ENCODE assay signal across 24 cellular contexts in the genomic region with DNA sequence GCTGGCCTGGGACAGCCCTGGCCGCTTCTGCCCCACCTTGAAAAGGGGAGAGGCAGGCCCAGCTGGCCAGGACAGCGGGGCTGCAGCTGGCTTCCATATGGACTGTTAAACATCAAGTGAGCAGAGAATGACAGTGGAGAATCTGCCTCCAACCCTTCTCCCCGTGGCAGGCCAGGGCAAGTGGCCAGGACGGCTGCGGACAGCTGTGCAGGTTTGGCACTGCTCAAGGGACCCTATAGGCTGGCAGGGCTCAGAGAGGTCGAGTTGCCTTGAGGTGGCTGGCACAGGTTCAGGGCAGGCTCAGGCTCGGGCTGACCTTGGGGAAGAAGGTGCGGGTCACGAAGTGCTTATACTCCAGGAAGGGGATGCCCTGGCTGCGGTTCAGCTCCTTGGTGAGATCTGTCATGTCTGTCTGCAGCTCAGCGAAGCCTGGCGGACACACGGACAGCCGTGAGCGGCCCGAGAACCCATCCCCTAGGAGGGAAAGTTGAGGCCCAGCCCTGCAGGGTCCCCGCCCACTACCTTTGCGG. TPM values are rescaled to one million over a fixed set of nuclear protein-coding genes. Genes with fewer than 3 reads are reported as not detected.
DNase-seq lines count a peak whose midpoint lies in the region; ATAC-seq and TF ChIP-seq lines count a peak whose summit lies in the region.
"Had no signal": no experiment of that assay in that cellular context is flagged by ENCODE, and none has a peak within 500 bp of the region (broad histone marks: within the 10 kb centered on the region; RNA-seq: fewer than 3 reads in every experiment).

No MANE protein-coding gene starts in this region.

- H3K9me3 Mint-ChIP-seq in natural killer cell treated with Interleukin-12 subunit alpha and Interleukin-12 subunit beta and Interleukin-15 and Interleukin-18, amount 100 ng/mL, for 72 hours, result no peaks in the 10 kb centered on the region
- H3K9me3 Mint-ChIP-seq: CD14-positive monocyte, WTC11 had no signal

- H3K4me1 ChIP-seq in HAP-1 (no peaks in the 10 kb centered on the region), breast epithelium (no peaks in the 10 kb centered on the region)
- H3K4me1 ChIP-seq: A549 had no signal

- peaks cover 7% of the 10 kb centered on the region for H3K36me3 ChIP-seq in HAP-1 (replicated peaks)
- no peaks in the 10 kb centered on the region for H3K36me3 ChIP-seq in breast epithelium
- H3K36me3 ChIP-seq: gastrocnemius medialis had no signal

- H3K4me3 Mint-ChIP-seq in natural killer cell treated with Interleukin-12 subunit alpha and Interleukin-12 subunit beta and Interleukin-15 and Interleukin-18, amount 100 ng/mL, for 72 hours, result peak overlapping the region; percentile 22
- H3K4me3 Mint-ChIP-seq: CD14-positive monocyte, WTC11 had no signal

- H3K4me1 Mint-ChIP-seq in natural killer cell treated with Interleukin-12 subunit alpha and Interleukin-12 subunit beta and Interleukin-15 and Interleukin-18, amount 100 ng/mL, for 72 hours (ENCODE audit: low read depth in 2 of 2), result peaks cover 32 to 41% of the 10 kb centered on the region in 2 donors
- H3K4me1 Mint-ChIP-seq: CD14-positive monocyte, WTC11 had no signal

- peak; percentile 47 for DNase-seq in AG10803 (ENCODE audit: low read depth)
- DNase-seq in NCI-H524 treated with DMSO at 0.1 percent for 48 hours (lab: John Stamatoyannopoulos, UW), result peak; percentile 43
- DNase-seq in fibroblast of gingiva (ENCODE audit: low read depth), result peak; percentile 35
- no peak for DNase-seq in natural killer cell treated with Interleukin-12 subunit alpha and Interleukin-12 subunit beta and Interleukin-15 and Interleukin-18, amount 100 ng/mL, for 72 hours (ENCODE audit: low spot score)
- DNase-seq in HAP-1 (ENCODE audit: low spot score in 2 of 2), result no peak
- no peak for DNase-seq in breast epithelium (ENCODE audit: low spot score in 2 of 2)
- no peak for DNase-seq in DMS79 (lab: John Stamatoyannopoulos, UW)
- DNase-seq: activated CD8-positive, alpha-beta memory T cell treated with anti-CD3 and anti-CD28 coated beads for 24 hours; gastrocnemius medialis; NCI-H1105; NCI-H2171; NCI-H82; RPMI8226; stimulated activated CD4-positive, alpha-beta T cell treated with anti-CD3 and anti-CD28 coated beads, Interleukin-4, amount 100 ng/mL, for 1 hour; stimulated activated CD8-positive, alpha-beta memory T cell treated with anti-CD3 and anti-CD28 coated beads, Interleukin-4, amount 100 ng/mL, for 48 hours; thyroid gland had no signal

- ATAC-seq in natural killer cell treated with Interleukin-12 subunit alpha and Interleukin-12 subunit beta and Interleukin-15 and Interleukin-18, amount 100 ng/mL, for 72 hours, result no peak
- no peak for ATAC-seq in HG03520 (IDR thresholded peaks at IDR 0.05; ENCODE audit: unreplicated experiment)
- ATAC-seq: A549, WTC11 had no signal

- H3K36me3 Mint-ChIP-seq in natural killer cell treated with Interleukin-12 subunit alpha and Interleukin-12 subunit beta and Interleukin-15 and Interleukin-18, amount 100 ng/mL, for 72 hours, result no peaks in the 10 kb centered on the region

- intact Hi-C loops in breast epithelium (cut with DNase I; ENCODE audit: low total_unique reads), result no loop called here

- no peaks in the 10 kb centered on the region for H3K27me3 ChIP-seq in HAP-1 (ENCODE audit: low read depth)
- no peaks in the 10 kb centered on the region for H3K27me3 ChIP-seq in breast epithelium
- H3K27me3 ChIP-seq: gastrocnemius medialis, thyroid gland had no signal

- H3K27ac ChIP-seq in breast epithelium, result peak overlapping the region in 1 of 2 donors; percentile 14
- H3K27ac ChIP-seq: A549, HL-60, thyroid gland had no signal

- H3K9me3 ChIP-seq in HAP-1 (no peaks in the 10 kb centered on the region), breast epithelium (no peaks in the 10 kb centered on the region)
- H3K9me3 ChIP-seq: A549, gastrocnemius medialis, thyroid gland had no signal

- in situ Hi-C loops in HAP-1 (cut with MboI; ENCODE audit: low sequenced_read_pairs), result no loop called here

- H3K4me3 ChIP-seq in AG10803 (ENCODE audit: low read length) (no peak overlapping the region), HAP-1 (no peak overlapping the region), breast epithelium (no peak overlapping the region)
- H3K4me3 ChIP-seq: A549, gastrocnemius medialis, thyroid gland had no signal

- TF ChIP-seq POLR2A in breast epithelium (IDR thresholded peaks at IDR 0.05), result no peak

- H3K27ac Mint-ChIP-seq in natural killer cell treated with Interleukin-12 subunit alpha and Interleukin-12 subunit beta and Interleukin-15 and Interleukin-18, amount 100 ng/mL, for 72 hours, result no peak overlapping the region
- H3K27ac Mint-ChIP-seq: WTC11 had no signal

- no peaks in the 10 kb centered on the region for H3K27me3 Mint-ChIP-seq in natural killer cell treated with Interleukin-12 subunit alpha and Interleukin-12 subunit beta and Interleukin-15 and Interleukin-18, amount 100 ng/mL, for 72 hours

- TF ChIP-seq CTCF in AG10803 (conservative IDR thresholded peaks at IDR 0.05; ENCODE audit: low read length) (no peak), breast epithelium (IDR thresholded peaks at IDR 0.05) (no peak)

RNA-seq across cellular contexts. Expression of gene H1-8, which starts 24.3 kb away (rescaled TPM):
- not detected for total RNA-seq in natural killer cell treated with Interleukin-12 subunit alpha and Interleukin-12 subunit beta and Interleukin-15 and Interleukin-18, amount 100 ng/mL, for 72 hours
- total RNA-seq in breast epithelium, result not detected
- total RNA-seq: cerebellum; gastrocnemius medialis; lung microvascular endothelial cell; T-helper 1 cell treated with Interleukin-12 subunit alpha and Interleukin-12 subunit beta and Interleukin-4 antibody, amounts not matched to agents 30 ng/mL and 1 ng/mL, for 36 hours; thyroid gland; WTC11 had no signal

RNA-seq across cellular contexts. Expression of gene RHO, which starts 38.8 kb away (rescaled TPM):
- total RNA-seq in natural killer cell treated with Interleukin-12 subunit alpha and Interleukin-12 subunit beta and Interleukin-15 and Interleukin-18, amount 100 ng/mL, for 72 hours, result not detected
- under 1 TPM in 1 of 3 donors, not detected in 2; 0.15 TPM for total RNA-seq in breast epithelium
- total RNA-seq: cerebellum; gastrocnemius medialis; lung microvascular endothelial cell; T-helper 1 cell treated with Interleukin-12 subunit alpha and Interleukin-12 subunit beta and Interleukin-4 antibody, amounts not matched to agents 30 ng/mL and 1 ng/mL, for 36 hours; thyroid gland; WTC11 had no signal

RNA-seq across cellular contexts. Expression of gene PLXND1, which starts 39.2 kb away (rescaled TPM):
- total RNA-seq in natural killer cell treated with Interleukin-12 subunit alpha and Interleukin-12 subunit beta and Interleukin-15 and Interleukin-18, amount 100 ng/mL, for 72 hours, result 1 to 10 TPM; 2.8 to 4.8 TPM
- 100 to 1,000 TPM in 2 of 3 donors, 10 to 100 TPM in 1; 53.6 to 187 (median 118) TPM for total RNA-seq in breast epithelium

Comparison
In these comparisons a context has a peak if more than half of its experiments do, and no peak if none do; other contexts are left out.
1. DNase-seq: peak in AG10803 (single experiment), NCI-H524 treated with DMSO at 0.1 percent for 48 hours (single experiment) and fibroblast of gingiva (single experiment); none in natural killer cell treated with Interleukin-12 subunit alpha and Interleukin-12 subunit beta and Interleukin-15 and Interleukin-18, amount 100 ng/mL, for 72 hours (single experiment), HAP-1 (0 of 2), breast epithelium (0 of 2) and DMS79 (single experiment).
2. RNA of gene PLXND1, which starts 39.2 kb away (total RNA-seq): 53.6 to 187 TPM in breast epithelium; 2.8 to 4.8 TPM in natural killer cell treated with Interleukin-12 subunit alpha and Interleukin-12 subunit beta and Interleukin-15 and Interleukin-18, amount 100 ng/mL, for 72 hours; every median in the first group is over 4 times any median in the second.